Comparison of ENCODE assay signal across 8 cellular contexts in genomic region chr3:130892759-130893239, GRCh38. TPM values are rescaled to one million over a fixed set of nuclear protein-coding genes. Genes with fewer than 3 reads are reported as not detected.
DNase-seq lines count a peak whose midpoint lies in the region; ATAC-seq and TF ChIP-seq lines count a peak whose summit lies in the region.

No MANE protein-coding gene starts in this region.

- ATAC-seq in GM19328 (IDR thresholded peaks at IDR 0.05; ENCODE audit: unreplicated experiment), result peak; percentile 21
- peak; percentile 29 for ATAC-seq in HG03469 (IDR thresholded peaks at IDR 0.05; ENCODE audit: unreplicated experiment)
- ATAC-seq in effector memory CD8-positive, alpha-beta T cell (replicated peaks), result peak; percentile 56
- ATAC-seq in memory B cell (ENCODE audit: low read depth), result peak; percentile 53

- intact Hi-C loops in activated CD4-positive, alpha-beta T cell treated with anti-CD3 and anti-CD28 coated beads, Interleukin-2, amount 10 ng/mL, durations not matched to agents 24 days and 14 days (cut with micrococcal nuclease), result loop anchor here (1.0 to 5.0 kb wide), 7 partner anchors 42 to 780 kb away; partner anchors contain the start of genes ASTE1, NEK11, NUDT16 and PIK3R4

- TF ChIP-seq CTCF in C4-2B (conservative IDR thresholded peaks at IDR 0.05), result peak; percentile 94

- peak overlapping the region; percentile 94 for H3K27ac ChIP-seq in C4-2B

- H3K27ac Mint-ChIP-seq in activated CD4-positive, alpha-beta T cell treated with anti-CD3 and anti-CD28 coated beads, Interleukin-2, amount 10 ng/mL, durations not matched to agents 24 days and 14 days, result peak overlapping the region; percentile 99
- H3K27ac Mint-ChIP-seq in effector memory CD8-positive, alpha-beta T cell, result peak overlapping the region; percentile 99
- peak overlapping the region; percentile 98 for H3K27ac Mint-ChIP-seq in memory B cell

- H3K4me3 Mint-ChIP-seq in activated CD4-positive, alpha-beta T cell treated with anti-CD3 and anti-CD28 coated beads, Interleukin-2, amount 10 ng/mL, durations not matched to agents 24 days and 14 days, result peak overlapping the region; percentile 97
- H3K4me3 Mint-ChIP-seq in effector memory CD8-positive, alpha-beta T cell, result peak overlapping the region; percentile 94
- peak overlapping the region; percentile 98 for H3K4me3 Mint-ChIP-seq in memory B cell

- no peaks in the 10 kb centered on the region for H3K9me3 Mint-ChIP-seq in activated CD4-positive, alpha-beta T cell treated with anti-CD3 and anti-CD28 coated beads, Interleukin-2, amount 10 ng/mL, durations not matched to agents 24 days and 14 days
- H3K9me3 Mint-ChIP-seq in effector memory CD8-positive, alpha-beta T cell, result no peaks in the 10 kb centered on the region
- no peaks in the 10 kb centered on the region for H3K9me3 Mint-ChIP-seq in memory B cell

- DNase-seq in NCI-H524 (lab: John Stamatoyannopoulos, UW) (peak; percentile 84 to 88), memory B cell (ENCODE audit: low spot score in 2 of 2) (peak; percentile 52 to 68)
- DNase-seq in activated CD4-positive, alpha-beta T cell treated with anti-CD3 and anti-CD28 coated beads, Interleukin-2, amount 10 ng/mL, durations not matched to agents 24 days and 14 days, result peak; percentile 91
- DNase-seq in effector memory CD8-positive, alpha-beta T cell, result peak; percentile 58 to 68 (median 67)
- DNase-seq in stimulated activated CD8-positive, alpha-beta memory T cell treated with anti-CD3 and anti-CD28 coated beads, Interleukin-15, amount 100 ng/mL, for 1 hour (ENCODE audit: low read depth), result peak; percentile 27

- no peaks in the 10 kb centered on the region for H3K27me3 Mint-ChIP-seq in activated CD4-positive, alpha-beta T cell treated with anti-CD3 and anti-CD28 coated beads, Interleukin-2, amount 10 ng/mL, durations not matched to agents 24 days and 14 days
- H3K27me3 Mint-ChIP-seq in effector memory CD8-positive, alpha-beta T cell, result peaks cover 0 to 9% of the 10 kb centered on the region in 2 donors
- peaks cover 4% of the 10 kb centered on the region for H3K27me3 Mint-ChIP-seq in memory B cell

- no peaks in the 10 kb centered on the region for H3K36me3 Mint-ChIP-seq in activated CD4-positive, alpha-beta T cell treated with anti-CD3 and anti-CD28 coated beads, Interleukin-2, amount 10 ng/mL, durations not matched to agents 24 days and 14 days (ENCODE audit: low read depth)
- peaks cover 19% of the 10 kb centered on the region for H3K36me3 Mint-ChIP-seq in effector memory CD8-positive, alpha-beta T cell (ENCODE audit: insufficient read depth)
- peaks cover 2% of the 10 kb centered on the region for H3K36me3 Mint-ChIP-seq in memory B cell

- H3K4me1 Mint-ChIP-seq in activated CD4-positive, alpha-beta T cell treated with anti-CD3 and anti-CD28 coated beads, Interleukin-2, amount 10 ng/mL, durations not matched to agents 24 days and 14 days, result peaks cover 33% of the 10 kb centered on the region
- peaks cover 20 to 39% of the 10 kb centered on the region in 2 donors for H3K4me1 Mint-ChIP-seq in effector memory CD8-positive, alpha-beta T cell (ENCODE audit: low read depth in 2 of 2)
- H3K4me1 Mint-ChIP-seq in memory B cell, result peaks cover 22% of the 10 kb centered on the region

RNA-seq across cellular contexts. Expression of gene ATP2C1, which starts 1.1 kb away (rescaled TPM):
- 59.1 and 61.7 TPM in 2 replicates for total RNA-seq in activated CD4-positive, alpha-beta T cell treated with anti-CD3 and anti-CD28 coated beads, Interleukin-2, amount 10 ng/mL, durations not matched to agents 24 days and 14 days

Comparison
In these comparisons a context has a peak if more than half of its experiments do, and no peak if none do; other contexts are left out.
1. Peak in every context shown above with its lines: DNase-seq, ATAC-seq and H3K27ac ChIP-seq.
2. DNase-seq: peak in every context shown above with its lines; median percentile 91 in activated CD4-positive, alpha-beta T cell treated with anti-CD3 and anti-CD28 coated beads, Interleukin-2, amount 10 ng/mL, durations not matched to agents 24 days and 14 days; 86 in NCI-H524; 67 in effector memory CD8-positive, alpha-beta T cell; 60 in memory B cell; 27 in stimulated activated CD8-positive, alpha-beta memory T cell treated with anti-CD3 and anti-CD28 coated beads, Interleukin-15, amount 100 ng/mL, for 1 hour.